In the genomic region with DNA sequence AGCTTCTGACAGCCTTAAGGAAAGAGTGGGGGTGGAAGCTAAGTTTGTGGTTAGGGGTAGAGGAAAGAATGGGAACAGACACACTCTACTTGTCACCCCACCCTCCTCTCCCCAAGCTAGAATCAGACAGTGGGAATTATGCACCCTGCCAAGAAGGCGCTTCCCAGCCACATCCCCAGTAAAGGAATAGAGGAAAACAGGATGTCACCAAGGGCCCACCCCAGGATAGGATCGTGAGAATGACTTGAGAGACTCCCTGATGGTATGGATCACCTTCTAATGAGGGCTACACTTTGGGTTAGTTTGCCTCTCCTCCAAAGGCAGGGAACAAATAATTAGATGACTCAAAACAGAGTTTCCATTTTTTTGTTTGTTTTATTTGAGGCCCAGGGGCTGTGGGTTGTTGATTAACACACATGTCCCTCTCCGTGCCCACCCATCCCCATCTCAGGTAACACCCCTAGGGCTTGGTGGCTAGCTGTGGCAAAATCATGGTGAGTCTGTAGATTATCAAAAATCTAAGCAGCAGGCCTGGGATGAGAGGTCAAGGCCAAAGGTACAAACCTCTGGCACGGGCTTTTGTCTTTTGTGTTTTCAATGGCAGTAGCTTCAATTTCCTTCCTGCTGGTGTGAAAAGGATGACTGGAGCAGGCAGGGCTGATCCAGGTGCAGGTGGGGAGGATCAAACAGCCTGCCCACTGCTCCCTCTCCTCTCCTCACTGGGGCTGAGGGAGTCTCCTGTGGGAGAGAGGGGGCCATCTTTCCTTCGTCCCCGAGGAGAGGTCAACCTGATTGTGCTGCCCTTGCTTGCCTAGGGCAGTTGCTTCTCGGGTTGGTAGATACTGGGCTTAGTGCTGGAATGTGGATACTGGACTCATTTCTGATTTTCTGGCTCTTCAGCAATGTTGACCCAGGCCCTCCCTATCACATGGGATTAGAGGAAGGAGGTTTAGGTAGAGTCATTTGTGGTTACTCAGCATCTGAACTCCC, we compare ENCODE assay signal across 1 cellular context.
TF ChIP-seq lines count a peak whose summit lies in the region.

No MANE protein-coding gene starts in this region.

TF ChIP-seq in HepG2, 621 proteins besides CTCF, POLR2A, EP300 and RAD21 (continued from another document and continues in another):
- TF ChIP-seq, protein P1, sequence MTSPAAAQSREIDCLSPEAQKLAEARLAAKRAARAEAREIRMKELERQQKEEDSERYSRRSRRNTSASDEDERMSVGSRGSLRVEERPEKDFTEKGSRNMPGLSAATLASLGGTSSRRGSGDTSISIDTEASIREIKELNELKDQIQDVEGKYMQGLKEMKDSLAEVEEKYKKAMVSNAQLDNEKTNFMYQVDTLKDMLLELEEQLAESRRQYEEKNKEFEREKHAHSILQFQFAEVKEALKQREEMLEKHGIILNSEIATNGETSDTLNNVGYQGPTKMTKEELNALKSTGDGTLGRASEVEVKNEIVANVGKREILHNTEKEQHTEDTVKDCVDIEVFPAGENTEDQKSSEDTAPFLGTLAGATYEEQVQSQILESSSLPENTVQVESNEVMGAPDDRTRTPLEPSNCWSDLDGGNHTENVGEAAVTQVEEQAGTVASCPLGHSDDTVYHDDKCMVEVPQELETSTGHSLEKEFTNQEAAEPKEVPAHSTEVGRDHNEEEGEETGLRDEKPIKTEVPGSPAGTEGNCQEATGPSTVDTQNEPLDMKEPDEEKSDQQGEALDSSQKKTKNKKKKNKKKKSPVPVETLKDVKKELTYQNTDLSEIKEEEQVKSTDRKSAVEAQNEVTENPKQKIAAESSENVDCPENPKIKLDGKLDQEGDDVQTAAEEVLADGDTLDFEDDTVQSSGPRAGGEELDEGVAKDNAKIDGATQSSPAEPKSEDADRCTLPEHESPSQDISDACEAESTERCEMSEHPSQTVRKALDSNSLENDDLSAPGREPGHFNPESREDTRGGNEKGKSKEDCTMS (CRISPR knock-in tag; conservative IDR thresholded peaks at IDR 0.05): no peak
- TF ChIP-seq EZH2 (conservative IDR thresholded peaks at IDR 0.05; ENCODE audit: low read depth, low read length): no peak
- no peak for TF ChIP-seq ZNF660 (CRISPR knock-in tag; IDR thresholded peaks at IDR 0.05; ENCODE audit: borderline replicate concordance, low read depth)
- TF ChIP-seq, protein P2, sequence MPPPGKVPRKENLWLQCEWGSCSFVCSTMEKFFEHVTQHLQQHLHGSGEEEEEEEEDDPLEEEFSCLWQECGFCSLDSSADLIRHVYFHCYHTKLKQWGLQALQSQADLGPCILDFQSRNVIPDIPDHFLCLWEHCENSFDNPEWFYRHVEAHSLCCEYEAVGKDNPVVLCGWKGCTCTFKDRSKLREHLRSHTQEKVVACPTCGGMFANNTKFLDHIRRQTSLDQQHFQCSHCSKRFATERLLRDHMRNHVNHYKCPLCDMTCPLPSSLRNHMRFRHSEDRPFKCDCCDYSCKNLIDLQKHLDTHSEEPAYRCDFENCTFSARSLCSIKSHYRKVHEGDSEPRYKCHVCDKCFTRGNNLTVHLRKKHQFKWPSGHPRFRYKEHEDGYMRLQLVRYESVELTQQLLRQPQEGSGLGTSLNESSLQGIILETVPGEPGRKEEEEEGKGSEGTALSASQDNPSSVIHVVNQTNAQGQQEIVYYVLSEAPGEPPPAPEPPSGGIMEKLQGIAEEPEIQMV (CRISPR knock-in tag; IDR thresholded peaks at IDR 0.05; ENCODE audit: low read depth): peak; percentile 17; the same call in 1 of the 2 replicates
- 0 out of 2 replicates have a peak, but pooled peaks have one; percentile 57 for TF ChIP-seq BRCA1 (CRISPR knock-in tag; IDR thresholded peaks at IDR 0.05)
- peak; percentile 58; the same call in 1 of the 2 replicates for TF ChIP-seq CHD4 (IDR thresholded peaks at IDR 0.05; ENCODE audit: borderline replicate concordance, low read length)
- no peak; the same call in 1 of the 2 replicates for TF ChIP-seq ATF7-NPFF (CRISPR knock-in tag; IDR thresholded peaks at IDR 0.05; ENCODE audit: low read depth)
- TF ChIP-seq ZNF382 (CRISPR knock-in tag; IDR thresholded peaks at IDR 0.05; ENCODE audit: borderline replicate concordance): no peak
- no peak for TF ChIP-seq HOXA9 (CRISPR knock-in tag; IDR thresholded peaks at IDR 0.05; ENCODE audit: borderline replicate concordance)
- TF ChIP-seq ELK4 (CRISPR knock-in tag; IDR thresholded peaks at IDR 0.05; ENCODE audit: borderline replicate concordance): no peak
- TF ChIP-seq ZFAT (CRISPR knock-in tag; conservative IDR thresholded peaks at IDR 0.05): no peak
- peak; percentile 81 for TF ChIP-seq ZBTB8A (CRISPR knock-in tag; IDR thresholded peaks at IDR 0.05; ENCODE audit: borderline replicate concordance, low read depth)
- no peak for TF ChIP-seq REPIN1 (CRISPR knock-in tag; IDR thresholded peaks at IDR 0.05; ENCODE audit: borderline replicate concordance, low read depth)
- no peak; the same call in 1 of the 2 replicates for TF ChIP-seq KLF11 (CRISPR knock-in tag; IDR thresholded peaks at IDR 0.05)
- TF ChIP-seq ZSCAN25 (CRISPR knock-in tag; IDR thresholded peaks at IDR 0.05): peak; percentile 77; the same call in 1 of the 2 replicates
- TF ChIP-seq GFI1 (CRISPR knock-in tag; IDR thresholded peaks at IDR 0.05; ENCODE audit: borderline replicate concordance): peak; percentile 96
- peak; percentile 80 for TF ChIP-seq ZEB1 (IDR thresholded peaks at IDR 0.05; ENCODE audit: insufficient replicate concordance, low read depth)
- TF ChIP-seq ZNF160 (CRISPR knock-in tag; IDR thresholded peaks at IDR 0.05): no peak; the same call in 1 of the 2 replicates
- TF ChIP-seq ZKSCAN5 (CRISPR knock-in tag; IDR thresholded peaks at IDR 0.05): no peak
- TF ChIP-seq ZNF878 (CRISPR knock-in tag; IDR thresholded peaks at IDR 0.05): peak; percentile 74; the same call in 1 of the 2 replicates
- peak; percentile 81 for TF ChIP-seq FOXJ3 (CRISPR knock-in tag; IDR thresholded peaks at IDR 0.05; ENCODE audit: borderline replicate concordance)
- peak; percentile 91 for TF ChIP-seq ZMYM2 (CRISPR knock-in tag; IDR thresholded peaks at IDR 0.05)
- TF ChIP-seq, protein P3, sequence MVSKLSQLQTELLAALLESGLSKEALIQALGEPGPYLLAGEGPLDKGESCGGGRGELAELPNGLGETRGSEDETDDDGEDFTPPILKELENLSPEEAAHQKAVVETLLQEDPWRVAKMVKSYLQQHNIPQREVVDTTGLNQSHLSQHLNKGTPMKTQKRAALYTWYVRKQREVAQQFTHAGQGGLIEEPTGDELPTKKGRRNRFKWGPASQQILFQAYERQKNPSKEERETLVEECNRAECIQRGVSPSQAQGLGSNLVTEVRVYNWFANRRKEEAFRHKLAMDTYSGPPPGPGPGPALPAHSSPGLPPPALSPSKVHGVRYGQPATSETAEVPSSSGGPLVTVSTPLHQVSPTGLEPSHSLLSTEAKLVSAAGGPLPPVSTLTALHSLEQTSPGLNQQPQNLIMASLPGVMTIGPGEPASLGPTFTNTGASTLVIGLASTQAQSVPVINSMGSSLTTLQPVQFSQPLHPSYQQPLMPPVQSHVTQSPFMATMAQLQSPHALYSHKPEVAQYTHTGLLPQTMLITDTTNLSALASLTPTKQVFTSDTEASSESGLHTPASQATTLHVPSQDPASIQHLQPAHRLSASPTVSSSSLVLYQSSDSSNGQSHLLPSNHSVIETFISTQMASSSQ (IDR thresholded peaks at IDR 0.05; ENCODE audit: low read depth): peak; percentile 98
- TF ChIP-seq, protein P3 (CRISPR knock-in tag; IDR thresholded peaks at IDR 0.05; ENCODE audit: borderline replicate concordance): peak; percentile 98
- 0 out of 2 replicates have a peak, but pooled peaks have one; percentile 7 for TF ChIP-seq EED (CRISPR knock-in tag; IDR thresholded peaks at IDR 0.05)
- peak; percentile 72 for TF ChIP-seq DMAP1 (CRISPR knock-in tag; IDR thresholded peaks at IDR 0.05)
- TF ChIP-seq HIC2 (CRISPR knock-in tag; IDR thresholded peaks at IDR 0.05; ENCODE audit: low read depth): peak; percentile 87
- TF ChIP-seq, protein P4, sequence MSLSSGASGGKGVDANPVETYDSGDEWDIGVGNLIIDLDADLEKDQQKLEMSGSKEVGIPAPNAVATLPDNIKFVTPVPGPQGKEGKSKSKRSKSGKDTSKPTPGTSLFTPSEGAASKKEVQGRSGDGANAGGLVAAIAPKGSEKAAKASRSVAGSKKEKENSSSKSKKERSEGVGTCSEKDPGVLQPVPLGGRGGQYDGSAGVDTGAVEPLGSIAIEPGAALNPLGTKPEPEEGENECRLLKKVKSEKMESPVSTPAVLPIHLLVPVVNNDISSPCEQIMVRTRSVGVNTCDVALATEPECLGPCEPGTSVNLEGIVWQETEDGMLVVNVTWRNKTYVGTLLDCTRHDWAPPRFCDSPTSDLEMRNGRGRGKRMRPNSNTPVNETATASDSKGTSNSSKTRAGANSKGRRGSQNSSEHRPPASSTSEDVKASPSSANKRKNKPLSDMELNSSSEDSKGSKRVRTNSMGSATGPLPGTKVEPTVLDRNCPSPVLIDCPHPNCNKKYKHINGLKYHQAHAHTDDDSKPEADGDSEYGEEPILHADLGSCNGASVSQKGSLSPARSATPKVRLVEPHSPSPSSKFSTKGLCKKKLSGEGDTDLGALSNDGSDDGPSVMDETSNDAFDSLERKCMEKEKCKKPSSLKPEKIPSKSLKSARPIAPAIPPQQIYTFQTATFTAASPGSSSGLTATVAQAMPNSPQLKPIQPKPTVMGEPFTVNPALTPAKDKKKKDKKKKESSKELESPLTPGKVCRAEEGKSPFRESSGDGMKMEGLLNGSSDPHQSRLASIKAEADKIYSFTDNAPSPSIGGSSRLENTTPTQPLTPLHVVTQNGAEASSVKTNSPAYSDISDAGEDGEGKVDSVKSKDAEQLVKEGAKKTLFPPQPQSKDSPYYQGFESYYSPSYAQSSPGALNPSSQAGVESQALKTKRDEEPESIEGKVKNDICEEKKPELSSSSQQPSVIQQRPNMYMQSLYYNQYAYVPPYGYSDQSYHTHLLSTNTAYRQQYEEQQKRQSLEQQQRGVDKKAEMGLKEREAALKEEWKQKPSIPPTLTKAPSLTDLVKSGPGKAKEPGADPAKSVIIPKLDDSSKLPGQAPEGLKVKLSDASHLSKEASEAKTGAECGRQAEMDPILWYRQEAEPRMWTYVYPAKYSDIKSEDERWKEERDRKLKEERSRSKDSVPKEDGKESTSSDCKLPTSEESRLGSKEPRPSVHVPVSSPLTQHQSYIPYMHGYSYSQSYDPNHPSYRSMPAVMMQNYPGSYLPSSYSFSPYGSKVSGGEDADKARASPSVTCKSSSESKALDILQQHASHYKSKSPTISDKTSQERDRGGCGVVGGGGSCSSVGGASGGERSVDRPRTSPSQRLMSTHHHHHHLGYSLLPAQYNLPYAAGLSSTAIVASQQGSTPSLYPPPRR (CRISPR knock-in tag; IDR thresholded peaks at IDR 0.05; ENCODE audit: borderline replicate concordance): peak; percentile 85
- TF ChIP-seq, protein P5, sequence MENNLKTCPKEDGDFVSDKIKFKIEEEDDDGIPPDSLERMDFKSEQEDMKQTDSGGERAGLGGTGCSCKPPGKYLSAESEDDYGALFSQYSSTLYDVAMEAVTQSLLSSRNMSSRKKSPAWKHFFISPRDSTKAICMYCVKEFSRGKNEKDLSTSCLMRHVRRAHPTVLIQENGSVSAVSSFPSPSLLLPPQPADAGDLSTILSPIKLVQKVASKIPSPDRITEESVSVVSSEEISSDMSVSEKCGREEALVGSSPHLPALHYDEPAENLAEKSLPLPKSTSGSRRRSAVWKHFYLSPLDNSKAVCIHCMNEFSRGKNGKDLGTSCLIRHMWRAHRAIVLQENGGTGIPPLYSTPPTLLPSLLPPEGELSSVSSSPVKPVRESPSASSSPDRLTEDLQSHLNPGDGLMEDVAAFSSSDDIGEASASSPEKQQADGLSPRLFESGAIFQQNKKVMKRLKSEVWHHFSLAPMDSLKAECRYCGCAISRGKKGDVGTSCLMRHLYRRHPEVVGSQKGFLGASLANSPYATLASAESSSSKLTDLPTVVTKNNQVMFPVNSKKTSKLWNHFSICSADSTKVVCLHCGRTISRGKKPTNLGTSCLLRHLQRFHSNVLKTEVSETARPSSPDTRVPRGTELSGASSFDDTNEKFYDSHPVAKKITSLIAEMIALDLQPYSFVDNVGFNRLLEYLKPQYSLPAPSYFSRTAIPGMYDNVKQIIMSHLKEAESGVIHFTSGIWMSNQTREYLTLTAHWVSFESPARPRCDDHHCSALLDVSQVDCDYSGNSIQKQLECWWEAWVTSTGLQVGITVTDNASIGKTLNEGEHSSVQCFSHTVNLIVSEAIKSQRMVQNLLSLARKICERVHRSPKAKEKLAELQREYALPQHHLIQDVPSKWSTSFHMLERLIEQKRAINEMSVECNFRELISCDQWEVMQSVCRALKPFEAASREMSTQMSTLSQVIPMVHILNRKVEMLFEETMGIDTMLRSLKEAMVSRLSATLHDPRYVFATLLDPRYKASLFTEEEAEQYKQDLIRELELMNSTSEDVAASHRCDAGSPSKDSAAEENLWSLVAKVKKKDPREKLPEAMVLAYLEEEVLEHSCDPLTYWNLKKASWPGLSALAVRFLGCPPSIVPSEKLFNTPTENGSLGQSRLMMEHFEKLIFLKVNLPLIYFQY (CRISPR knock-in tag; IDR thresholded peaks at IDR 0.05; ENCODE audit: borderline replicate concordance): peak; percentile 87
- TF ChIP-seq ZNF468 (CRISPR knock-in tag; IDR thresholded peaks at IDR 0.05): no peak
- TF ChIP-seq ZSCAN21 (CRISPR knock-in tag; IDR thresholded peaks at IDR 0.05; ENCODE audit: borderline replicate concordance): peak; percentile 83
- TF ChIP-seq GATAD1 (CRISPR knock-in tag; IDR thresholded peaks at IDR 0.05): no peak; the same call in 1 of the 2 replicates
